ENCODE assay signal across 3 cellular contexts in the genomic region with DNA sequence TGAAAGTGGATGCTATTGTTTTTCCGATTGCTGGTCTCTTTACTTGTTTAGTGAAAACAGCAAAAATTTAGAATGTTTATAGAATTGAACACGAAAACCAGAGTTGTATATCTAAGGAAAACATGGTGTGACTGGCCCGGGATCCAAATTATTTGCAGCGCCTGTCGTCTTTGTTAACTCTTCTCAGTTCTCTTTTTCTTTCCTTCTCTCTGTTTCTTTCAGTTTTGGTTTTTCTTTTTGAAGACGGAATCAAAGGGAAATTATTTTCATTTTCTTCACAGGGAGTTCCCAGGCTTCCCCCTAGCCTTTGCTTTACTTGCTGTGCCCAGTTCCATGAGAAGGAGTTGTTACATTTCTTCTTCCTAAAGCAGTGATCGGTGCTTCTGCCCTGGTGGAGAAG.
TF ChIP-seq lines count a peak whose summit lies in the region.

No MANE protein-coding gene starts in this region.

TF ChIP-seq in SK-N-SH, 30 proteins besides CTCF, POLR2A, EP300 and RAD21 (continued from another document):
- no peak for TF ChIP-seq TAF1 (IDR thresholded peaks at IDR 0.05; ENCODE audit: borderline replicate concordance, low read depth, low read length)
- no peak for TF ChIP-seq REST (IDR thresholded peaks at IDR 0.05; ENCODE audit: low read depth, low read length)
- no peak for TF ChIP-seq MEF2A (IDR thresholded peaks at IDR 0.05; ENCODE audit: borderline replicate concordance, low read depth)
- TF ChIP-seq JUND (IDR thresholded peaks at IDR 0.05), result no peak
- TF ChIP-seq TEAD4 (IDR thresholded peaks at IDR 0.05; ENCODE audit: borderline replicate concordance, insufficient read depth), result no peak
- TF ChIP-seq SMC3 (IDR thresholded peaks at IDR 0.05; ENCODE audit: low read depth, low read length), result no peak
- TF ChIP-seq ELF1 (IDR thresholded peaks at IDR 0.05), result no peak
- no peak for TF ChIP-seq EZH2phosphoT487 (IDR thresholded peaks at IDR 0.05; ENCODE audit: borderline replicate concordance, low read depth)
- no peak for TF ChIP-seq NRF1 (IDR thresholded peaks at IDR 0.05; ENCODE audit: low read depth, low read length)
- no peak for TF ChIP-seq GATA2 (CRISPR knock-in tag; IDR thresholded peaks at IDR 0.05)
- no peak for TF ChIP-seq MXI1 (IDR thresholded peaks at IDR 0.05; ENCODE audit: low read depth, low read length)

TF ChIP-seq in SK-N-SH treated with all-trans-retinoic acid at 6 μM for 48 hours, 23 proteins besides CTCF, POLR2A, EP300 and RAD21:
- TF ChIP-seq TOX (CRISPR knock-in tag; IDR thresholded peaks at IDR 0.05; ENCODE audit: borderline replicate concordance), result no peak
- no peak for TF ChIP-seq ARNTL (CRISPR knock-in tag; IDR thresholded peaks at IDR 0.05; ENCODE audit: borderline replicate concordance, low read depth)
- no peak for TF ChIP-seq PPARA (CRISPR knock-in tag; IDR thresholded peaks at IDR 0.05; ENCODE audit: borderline replicate concordance)
- TF ChIP-seq ZNF8 (CRISPR knock-in tag; IDR thresholded peaks at IDR 0.05), result no peak
- no peak for TF ChIP-seq ISL1 (CRISPR knock-in tag; IDR thresholded peaks at IDR 0.05)
- TF ChIP-seq TCF4 (CRISPR knock-in tag; IDR thresholded peaks at IDR 0.05; ENCODE audit: borderline replicate concordance), result no peak
- TF ChIP-seq, protein P1, sequence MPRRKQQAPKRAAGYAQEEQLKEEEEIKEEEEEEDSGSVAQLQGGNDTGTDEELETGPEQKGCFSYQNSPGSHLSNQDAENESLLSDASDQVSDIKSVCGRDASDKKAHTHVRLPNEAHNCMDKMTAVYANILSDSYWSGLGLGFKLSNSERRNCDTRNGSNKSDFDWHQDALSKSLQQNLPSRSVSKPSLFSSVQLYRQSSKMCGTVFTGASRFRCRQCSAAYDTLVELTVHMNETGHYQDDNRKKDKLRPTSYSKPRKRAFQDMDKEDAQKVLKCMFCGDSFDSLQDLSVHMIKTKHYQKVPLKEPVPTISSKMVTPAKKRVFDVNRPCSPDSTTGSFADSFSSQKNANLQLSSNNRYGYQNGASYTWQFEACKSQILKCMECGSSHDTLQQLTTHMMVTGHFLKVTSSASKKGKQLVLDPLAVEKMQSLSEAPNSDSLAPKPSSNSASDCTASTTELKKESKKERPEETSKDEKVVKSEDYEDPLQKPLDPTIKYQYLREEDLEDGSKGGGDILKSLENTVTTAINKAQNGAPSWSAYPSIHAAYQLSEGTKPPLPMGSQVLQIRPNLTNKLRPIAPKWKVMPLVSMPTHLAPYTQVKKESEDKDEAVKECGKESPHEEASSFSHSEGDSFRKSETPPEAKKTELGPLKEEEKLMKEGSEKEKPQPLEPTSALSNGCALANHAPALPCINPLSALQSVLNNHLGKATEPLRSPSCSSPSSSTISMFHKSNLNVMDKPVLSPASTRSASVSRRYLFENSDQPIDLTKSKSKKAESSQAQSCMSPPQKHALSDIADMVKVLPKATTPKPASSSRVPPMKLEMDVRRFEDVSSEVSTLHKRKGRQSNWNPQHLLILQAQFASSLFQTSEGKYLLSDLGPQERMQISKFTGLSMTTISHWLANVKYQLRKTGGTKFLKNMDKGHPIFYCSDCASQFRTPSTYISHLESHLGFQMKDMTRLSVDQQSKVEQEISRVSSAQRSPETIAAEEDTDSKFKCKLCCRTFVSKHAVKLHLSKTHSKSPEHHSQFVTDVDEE (CRISPR knock-in tag; IDR thresholded peaks at IDR 0.05), result no peak
- no peak for TF ChIP-seq GLIS3 (CRISPR knock-in tag; IDR thresholded peaks at IDR 0.05)
- TF ChIP-seq ZNF70 (CRISPR knock-in tag; IDR thresholded peaks at IDR 0.05), result no peak
- no peak for TF ChIP-seq ESRRG (CRISPR knock-in tag; IDR thresholded peaks at IDR 0.05)
- TF ChIP-seq, protein P2, sequence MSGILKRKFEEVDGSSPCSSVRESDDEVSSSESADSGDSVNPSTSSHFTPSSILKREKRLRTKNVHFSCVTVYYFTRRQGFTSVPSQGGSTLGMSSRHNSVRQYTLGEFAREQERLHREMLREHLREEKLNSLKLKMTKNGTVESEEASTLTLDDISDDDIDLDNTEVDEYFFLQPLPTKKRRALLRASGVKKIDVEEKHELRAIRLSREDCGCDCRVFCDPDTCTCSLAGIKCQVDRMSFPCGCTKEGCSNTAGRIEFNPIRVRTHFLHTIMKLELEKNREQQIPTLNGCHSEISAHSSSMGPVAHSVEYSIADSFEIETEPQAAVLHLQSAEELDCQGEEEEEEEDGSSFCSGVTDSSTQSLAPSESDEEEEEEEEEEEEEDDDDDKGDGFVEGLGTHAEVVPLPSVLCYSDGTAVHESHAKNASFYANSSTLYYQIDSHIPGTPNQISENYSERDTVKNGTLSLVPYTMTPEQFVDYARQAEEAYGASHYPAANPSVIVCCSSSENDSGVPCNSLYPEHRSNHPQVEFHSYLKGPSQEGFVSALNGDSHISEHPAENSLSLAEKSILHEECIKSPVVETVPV (CRISPR knock-in tag; IDR thresholded peaks at IDR 0.05), result no peak
- no peak for TF ChIP-seq ZNF565 (CRISPR knock-in tag; conservative IDR thresholded peaks at IDR 0.05; ENCODE audit: low read depth)
- no peak for TF ChIP-seq ZFP3 (CRISPR knock-in tag; IDR thresholded peaks at IDR 0.05)
- TF ChIP-seq SNAI2 (CRISPR knock-in tag; IDR thresholded peaks at IDR 0.05), result no peak
- TF ChIP-seq, protein P3, sequence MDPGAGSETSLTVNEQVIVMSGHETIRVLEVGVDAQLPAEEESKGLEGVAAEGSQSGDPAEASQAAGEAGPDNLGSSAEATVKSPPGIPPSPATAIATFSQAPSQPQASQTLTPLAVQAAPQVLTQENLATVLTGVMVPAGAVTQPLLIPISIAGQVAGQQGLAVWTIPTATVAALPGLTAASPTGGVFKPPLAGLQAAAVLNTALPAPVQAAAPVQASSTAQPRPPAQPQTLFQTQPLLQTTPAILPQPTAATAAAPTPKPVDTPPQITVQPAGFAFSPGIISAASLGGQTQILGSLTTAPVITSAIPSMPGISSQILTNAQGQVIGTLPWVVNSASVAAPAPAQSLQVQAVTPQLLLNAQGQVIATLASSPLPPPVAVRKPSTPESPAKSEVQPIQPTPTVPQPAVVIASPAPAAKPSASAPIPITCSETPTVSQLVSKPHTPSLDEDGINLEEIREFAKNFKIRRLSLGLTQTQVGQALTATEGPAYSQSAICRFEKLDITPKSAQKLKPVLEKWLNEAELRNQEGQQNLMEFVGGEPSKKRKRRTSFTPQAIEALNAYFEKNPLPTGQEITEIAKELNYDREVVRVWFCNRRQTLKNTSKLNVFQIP (CRISPR knock-in tag; IDR thresholded peaks at IDR 0.05; ENCODE audit: borderline replicate concordance, low read depth), result no peak
- no peak for TF ChIP-seq PATZ1 (CRISPR knock-in tag; IDR thresholded peaks at IDR 0.05; ENCODE audit: borderline replicate concordance)
- TF ChIP-seq RARB (CRISPR knock-in tag; IDR thresholded peaks at IDR 0.05), result no peak
- no peak for TF ChIP-seq ZFP30 (CRISPR knock-in tag; IDR thresholded peaks at IDR 0.05)

TF ChIP-seq in H1, 55 proteins besides CTCF, POLR2A, EP300 and RAD21 (continued from another document):
- TF ChIP-seq TBP (IDR thresholded peaks at IDR 0.05; ENCODE audit: low read depth, low read length) (no peak), NRF1 (IDR thresholded peaks at IDR 0.05; ENCODE audit: low read depth, low read length) (no peak), CBX8 (IDR thresholded peaks at IDR 0.05; ENCODE audit: borderline replicate concordance, low read depth, low read length) (no peak), SP1 (IDR thresholded peaks at IDR 0.05; ENCODE audit: low read depth, low read length) (no peak)
